23 cellular contexts compared by ENCODE assay signal in genomic region chr18:3716116-3716660, GRCh38.
"Had no signal": no experiment of that assay in that cellular context is flagged by ENCODE, and none has a peak within 500 bp of the region (broad histone marks: within the 10 kb centered on the region; RNA-seq: fewer than 3 reads in every experiment).

No MANE protein-coding gene starts in this region.

- ATAC-seq: activated T-helper 17 cell treated with anti-CD3 and anti-CD28 coated beads, Interleukin-2, amount 50 U/mL, for 72 hours; effector memory CD8-positive, alpha-beta T cell; esophagus mucosa; left lobe of liver; naive thymus-derived CD8-positive, alpha-beta T cell; stimulated activated naive B cell treated with anti-CD40 and anti-IgM and Interleukin-4, amounts not matched to agents 10 μg/mL and 1 μg/mL and 100 μg/mL, for 72 hours had no signal

- H3K4me1 Mint-ChIP-seq: activated T-helper 17 cell treated with anti-CD3 and anti-CD28 coated beads, Interleukin-2, amount 50 U/mL, for 72 hours had no signal

- H3K9me3 Mint-ChIP-seq: activated naive CD4-positive, alpha-beta T cell treated with anti-CD3 and anti-CD28 coated beads, Interleukin-2, amount 50 U/mL, for 72 hours; activated T-cell treated with anti-CD3 and anti-CD28 coated beads, Interleukin-2, amount 50 U/mL, for 24 hours; activated T-helper 17 cell treated with anti-CD3 and anti-CD28 coated beads, Interleukin-2, amount 50 U/mL, for 72 hours; effector memory CD8-positive, alpha-beta T cell; naive thymus-derived CD8-positive, alpha-beta T cell; stimulated activated naive B cell treated with anti-CD40 and anti-IgM and Interleukin-4, amounts not matched to agents 10 μg/mL and 1 μg/mL and 100 μg/mL, for 72 hours had no signal

- H3K27ac ChIP-seq: thoracic aorta, VCaP had no signal

- DNase-seq: activated CD4-positive, CD25-positive, alpha-beta regulatory T cell treated with anti-CD3 and anti-CD28 coated beads, Interleukin-2, amount 50 U/mL, for 72 hours; activated CD8-positive, alpha-beta memory T cell treated with anti-CD3 and anti-CD28 coated beads for 24 hours; activated CD8-positive, alpha-beta memory T cell treated with anti-CD3 and anti-CD28 coated beads, Interleukin-2, amount 50 U/mL, for 4 hours; activated T-cell treated with anti-CD3 and anti-CD28 coated beads, Interleukin-2, amount 50 U/mL, for 24 hours; aorta; central memory CD4-positive, alpha-beta T cell; effector memory CD8-positive, alpha-beta T cell; foreskin melanocyte; kidney; naive thymus-derived CD8-positive, alpha-beta T cell; stimulated activated CD4-positive, alpha-beta T cell treated with anti-CD3 and anti-CD28 coated beads, Interleukin-2, amount 100 ng/mL, for 48 hours; stimulated activated CD8-positive, alpha-beta memory T cell treated with anti-CD3 and anti-CD28 coated beads, Interleukin-4, amount 100 ng/mL, for 48 hours; stimulated activated naive B cell treated with anti-CD40 and anti-IgM and Interleukin-4, amounts not matched to agents 10 μg/mL and 1 μg/mL and 100 μg/mL, for 72 hours; T-helper 2 cell had no signal

- H3K27ac Mint-ChIP-seq: activated naive CD4-positive, alpha-beta T cell treated with anti-CD3 and anti-CD28 coated beads, Interleukin-2, amount 50 U/mL, for 72 hours; activated T-helper 17 cell treated with anti-CD3 and anti-CD28 coated beads, Interleukin-2, amount 50 U/mL, for 72 hours; effector memory CD8-positive, alpha-beta T cell; stimulated activated naive B cell treated with anti-CD40 and anti-IgM and Interleukin-4, amounts not matched to agents 10 μg/mL and 1 μg/mL and 100 μg/mL, for 72 hours had no signal

- FAIRE-seq: endothelial cell of umbilical vein, kidney had no signal

- H3K4me3 Mint-ChIP-seq: activated T-cell treated with anti-CD3 and anti-CD28 coated beads, Interleukin-2, amount 50 U/mL, for 24 hours; activated T-helper 17 cell treated with anti-CD3 and anti-CD28 coated beads, Interleukin-2, amount 50 U/mL, for 72 hours; effector memory CD8-positive, alpha-beta T cell; naive thymus-derived CD8-positive, alpha-beta T cell; stimulated activated naive B cell treated with anti-CD40 and anti-IgM and Interleukin-4, amounts not matched to agents 10 μg/mL and 1 μg/mL and 100 μg/mL, for 72 hours had no signal

- H3K27me3 Mint-ChIP-seq: progenitor cell of endocrine pancreas had no signal

- H3K9me3 ChIP-seq: thoracic aorta had no signal

- H3K36me3 Mint-ChIP-seq: activated naive CD4-positive, alpha-beta T cell treated with anti-CD3 and anti-CD28 coated beads, Interleukin-2, amount 50 U/mL, for 72 hours; naive thymus-derived CD8-positive, alpha-beta T cell; stimulated activated naive B cell treated with anti-CD40 and anti-IgM and Interleukin-4, amounts not matched to agents 10 μg/mL and 1 μg/mL and 100 μg/mL, for 72 hours had no signal

- H3K36me3 ChIP-seq: thoracic aorta had no signal

- H3K4me3 ChIP-seq: lung, thoracic aorta had no signal
